18 cellular contexts compared by ENCODE assay signal in the genomic region with DNA sequence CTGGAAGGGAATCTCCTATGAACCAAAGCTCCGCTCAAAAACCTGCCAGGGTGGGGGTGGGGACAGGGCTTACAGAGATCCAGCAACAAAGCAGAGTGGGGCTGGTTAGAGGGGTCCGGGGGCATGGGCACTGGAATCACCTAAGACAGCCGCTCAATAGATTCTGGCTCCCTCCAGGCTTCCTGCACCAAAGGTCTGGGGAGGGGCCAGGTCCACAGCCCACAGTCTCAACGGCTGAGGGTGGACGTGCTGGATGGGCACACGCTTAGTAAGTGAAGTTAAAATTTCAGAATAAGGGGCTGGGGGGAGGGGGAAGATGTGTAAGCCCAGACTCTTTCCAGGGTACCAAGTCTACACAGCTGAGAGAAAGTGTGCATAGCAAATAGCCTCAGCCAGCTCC.
"Had no signal": no experiment of that assay in that cellular context is flagged by ENCODE, and none has a peak within 500 bp of the region (broad histone marks: within the 10 kb centered on the region; RNA-seq: fewer than 3 reads in every experiment).

No MANE protein-coding gene starts in this region.

- H3K4me1 ChIP-seq: body of pancreas had no signal

- H3K27me3 ChIP-seq: body of pancreas had no signal

- H3K9me3 ChIP-seq: body of pancreas had no signal

- H3K4me1 Mint-ChIP-seq: activated naive CD4-positive, alpha-beta T cell treated with anti-CD3 and anti-CD28 coated beads, Interleukin-2, amount 50 U/mL, for 24 hours had no signal

- H3K4me3 ChIP-seq: body of pancreas had no signal

- H3K9me3 Mint-ChIP-seq: activated CD8-positive, alpha-beta T cell treated with anti-CD3 and anti-CD28 coated beads for 36 hours; activated naive CD4-positive, alpha-beta T cell treated with anti-CD3 and anti-CD28 coated beads, Interleukin-2, amount 50 U/mL, for 24 hours; activated T-cell treated with anti-CD3 and anti-CD28 coated beads, Interleukin-2, amount 50 U/mL, for 72 hours; activated T-helper 2 cell treated with anti-CD3 and anti-CD28 coated beads, Interferon-gamma antibody, Interleukin-2, Interleukin-4, amounts not matched to agents 10 μg/mL and 5 μg/mL and 100 μg/mL, durations not matched to agents 14 hours and 24 hours and 36 hours had no signal

- DNase-seq: activated CD4-positive, alpha-beta T cell treated with anti-CD3 and anti-CD28 coated beads for 4 hours; activated CD8-positive, alpha-beta memory T cell treated with anti-CD3 and anti-CD28 coated beads, Interleukin-2, amount 50 U/mL, for 4 hours; activated CD8-positive, alpha-beta T cell treated with anti-CD3 and anti-CD28 coated beads for 36 hours; activated naive CD4-positive, alpha-beta T cell; activated T-cell treated with anti-CD3 and anti-CD28 coated beads, Interleukin-2, amount 50 U/mL, for 72 hours; body of pancreas; KG1; NCI-H1048; NCI-H146; NCI-H187 treated with DMSO at 0.1 percent for 48 hours; NCI-H2081 treated with DMSO at 0.1 percent for 48 hours; NCI-H446; NCI-H524; SIG-M5; T-helper 17 cell; WERI-Rb-1 had no signal

- H3K27ac ChIP-seq: body of pancreas, WERI-Rb-1 had no signal

- H3K27me3 Mint-ChIP-seq: activated CD8-positive, alpha-beta T cell treated with anti-CD3 and anti-CD28 coated beads for 36 hours; activated naive CD4-positive, alpha-beta T cell treated with anti-CD3 and anti-CD28 coated beads, Interleukin-2, amount 50 U/mL, for 24 hours; T-helper 17 cell had no signal

- H3K36me3 ChIP-seq: WERI-Rb-1 had no signal

- ATAC-seq: activated CD8-positive, alpha-beta T cell treated with anti-CD3 and anti-CD28 coated beads for 36 hours; activated T-cell treated with anti-CD3 and anti-CD28 coated beads, Interleukin-2, amount 50 U/mL, for 72 hours; body of pancreas; T-helper 17 cell had no signal

- H3K27ac Mint-ChIP-seq: activated CD8-positive, alpha-beta T cell treated with anti-CD3 and anti-CD28 coated beads for 36 hours; activated naive CD4-positive, alpha-beta T cell treated with anti-CD3 and anti-CD28 coated beads, Interleukin-2, amount 50 U/mL, for 24 hours; activated T-cell treated with anti-CD3 and anti-CD28 coated beads, Interleukin-2, amount 50 U/mL, for 72 hours; activated T-helper 2 cell treated with anti-CD3 and anti-CD28 coated beads, Interferon-gamma antibody, Interleukin-2, Interleukin-4, amounts not matched to agents 10 μg/mL and 5 μg/mL and 100 μg/mL, durations not matched to agents 14 hours and 24 hours and 36 hours; T-helper 17 cell had no signal

- H3K4me3 Mint-ChIP-seq: activated CD8-positive, alpha-beta T cell treated with anti-CD3 and anti-CD28 coated beads for 36 hours; activated naive CD4-positive, alpha-beta T cell treated with anti-CD3 and anti-CD28 coated beads, Interleukin-2, amount 50 U/mL, for 24 hours; activated T-cell treated with anti-CD3 and anti-CD28 coated beads, Interleukin-2, amount 50 U/mL, for 72 hours; T-helper 17 cell had no signal
